ENCODE assay signal across 8 cellular contexts in the genomic region with DNA sequence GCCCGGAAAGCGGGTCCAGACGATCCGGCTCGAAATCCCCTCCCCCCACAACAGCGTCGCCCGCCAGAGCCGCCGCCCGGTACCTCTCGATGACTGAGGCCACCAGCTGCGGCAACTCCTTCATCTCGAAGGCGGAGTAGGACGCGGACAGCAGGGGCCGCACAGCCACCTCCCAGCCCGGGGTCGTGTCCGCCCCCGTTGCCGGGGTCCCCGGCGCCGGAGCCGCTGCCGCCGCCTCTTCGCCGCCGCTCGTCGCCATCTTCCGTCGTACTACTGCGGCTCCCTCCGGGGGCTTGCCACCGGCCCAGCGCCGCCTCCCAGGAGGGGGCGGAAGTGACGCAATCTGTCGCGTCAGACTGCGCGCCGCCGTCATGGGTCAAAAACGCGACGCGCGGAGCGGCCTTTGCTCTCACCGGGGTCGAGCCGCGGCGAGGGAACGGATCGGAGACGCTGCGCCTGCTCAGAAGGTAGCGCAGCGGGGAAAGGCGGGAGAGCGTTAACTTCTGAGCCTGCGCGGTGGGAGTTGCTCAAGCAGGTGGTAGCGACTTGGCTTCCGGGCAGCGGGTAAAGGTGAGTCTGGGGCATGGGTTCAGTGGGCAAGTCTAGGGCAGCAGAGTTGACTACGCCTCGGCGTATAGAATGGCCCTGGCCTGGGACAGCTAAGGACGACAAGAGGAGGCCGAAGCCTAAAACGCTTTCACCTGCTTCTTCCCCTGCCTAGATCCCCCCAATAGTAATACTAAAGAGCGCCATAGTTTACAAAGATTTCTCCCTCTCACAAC. TPM values are rescaled to one million over a fixed set of nuclear protein-coding genes. Genes with fewer than 3 reads are reported as not detected.
DNase-seq lines count a peak whose midpoint lies in the region; ATAC-seq and TF ChIP-seq lines count a peak whose summit lies in the region.

Gene UBR4, minus strand, starts transcription at position 277 of the 782 bp plus-strand sequence. Its CDS starts 18 bp downstream, at position 259.

- H3K9me3 Mint-ChIP-seq in natural killer cell treated with Interleukin-12 subunit alpha and Interleukin-12 subunit beta and Interleukin-15 and Interleukin-18, amount 100 ng/mL, for 72 hours, result no peaks in the 10 kb centered on the region

- peak within 1 kb of the TSS; percentile 70 for H3K27ac ChIP-seq in RWPE2 (ENCODE audit: poor library complexity, severe bottlenecking)

- H3K27ac Mint-ChIP-seq in natural killer cell treated with Interleukin-12 subunit alpha and Interleukin-12 subunit beta and Interleukin-15 and Interleukin-18, amount 100 ng/mL, for 72 hours, result peak within 1 kb of the TSS; percentile 96 to 99

- peaks cover 12% of the 10 kb centered on the region for H3K36me3 Mint-ChIP-seq in natural killer cell treated with Interleukin-12 subunit alpha and Interleukin-12 subunit beta and Interleukin-15 and Interleukin-18, amount 100 ng/mL, for 72 hours

- H3K4me1 Mint-ChIP-seq in natural killer cell treated with Interleukin-12 subunit alpha and Interleukin-12 subunit beta and Interleukin-15 and Interleukin-18, amount 100 ng/mL, for 72 hours (ENCODE audit: low read depth in 2 of 2), result peaks cover 42 to 60% of the 10 kb centered on the region in 2 donors

- no peaks in the 10 kb centered on the region for H3K9me3 ChIP-seq in RWPE2 (ENCODE audit: severe bottlenecking)

- H3K27me3 Mint-ChIP-seq in natural killer cell treated with Interleukin-12 subunit alpha and Interleukin-12 subunit beta and Interleukin-15 and Interleukin-18, amount 100 ng/mL, for 72 hours, result no peaks in the 10 kb centered on the region

- DNase-seq in EH (ENCODE audit: low read depth) (peak; percentile 93), H4 (ENCODE audit: low spot score) (peak; percentile 94), LoVo (ENCODE audit: low spot score) (peak; percentile 98), RWPE2 (ENCODE audit: low spot score) (peak; percentile 95), fibroblast of peridontal ligament (ENCODE audit: extremely low read depth) (peak; percentile 89)
- peak; percentile 96 for DNase-seq in activated T-helper 9 cell treated with anti-CD3 and anti-CD28 coated beads, Interleukin-2, amount 50 U/mL, for 16 hours (ENCODE audit: low read depth)
- DNase-seq in natural killer cell treated with Interleukin-12 subunit alpha and Interleukin-12 subunit beta and Interleukin-15 and Interleukin-18, amount 100 ng/mL, for 72 hours (ENCODE audit: low spot score), result peak; percentile 97
- peak; percentile 99 for DNase-seq in stimulated activated naive CD8-positive, alpha-beta T cell treated with anti-CD3 and anti-CD28 coated beads, Interleukin-15, Interleukin-2, amounts not matched to agents 100 U/mL and 50 U/mL, for 24 hours

- no peaks in the 10 kb centered on the region for H3K27me3 ChIP-seq in RWPE2 (ENCODE audit: insufficient read depth, poor library complexity, severe bottlenecking)

- H3K36me3 ChIP-seq in RWPE2 (ENCODE audit: low read depth), result peaks cover 35% of the 10 kb centered on the region

- H3K4me1 ChIP-seq in RWPE2 (ENCODE audit: insufficient read depth, poor library complexity, severe bottlenecking), result peaks cover 18% of the 10 kb centered on the region

- peak within 1 kb of the TSS; percentile 89 for H3K4me3 ChIP-seq in RWPE2 (ENCODE audit: severe bottlenecking)

- no peak for TF ChIP-seq CTCF in RWPE2 (IDR thresholded peaks at IDR 0.05; ENCODE audit: poor library complexity, severe bottlenecking)

- peak within 1 kb of the TSS; percentile 92 for H3K4me3 Mint-ChIP-seq in natural killer cell treated with Interleukin-12 subunit alpha and Interleukin-12 subunit beta and Interleukin-15 and Interleukin-18, amount 100 ng/mL, for 72 hours

- peak; percentile 91 for ATAC-seq in RWPE2 (ENCODE audit: low read depth)
- ATAC-seq in natural killer cell treated with Interleukin-12 subunit alpha and Interleukin-12 subunit beta and Interleukin-15 and Interleukin-18, amount 100 ng/mL, for 72 hours, result peak; percentile 95 to 96
- peak; percentile 84 for ATAC-seq in stimulated activated naive CD8-positive, alpha-beta T cell treated with anti-CD3 and anti-CD28 coated beads, Interleukin-15, Interleukin-2, amounts not matched to agents 100 U/mL and 50 U/mL, for 24 hours

RNA-seq across cellular contexts. Expression of gene UBR4, which starts in this region (rescaled TPM):
- 25.9 and 39.2 TPM in 2 replicates for total RNA-seq in H4 (2014; rRNA removed; shearing (Covaris generic))
- 100 to 1,000 TPM; 209 to 275 TPM for total RNA-seq in natural killer cell treated with Interleukin-12 subunit alpha and Interleukin-12 subunit beta and Interleukin-15 and Interleukin-18, amount 100 ng/mL, for 72 hours

Comparison
In these comparisons a context has a peak if more than half of its experiments do, and no peak if none do; other contexts are left out.
1. Peak in every context shown above with its lines: DNase-seq, ATAC-seq, H3K4me3 ChIP-seq and H3K27ac ChIP-seq.